ENCODE assay signal across 18 cellular contexts in the genomic region with DNA sequence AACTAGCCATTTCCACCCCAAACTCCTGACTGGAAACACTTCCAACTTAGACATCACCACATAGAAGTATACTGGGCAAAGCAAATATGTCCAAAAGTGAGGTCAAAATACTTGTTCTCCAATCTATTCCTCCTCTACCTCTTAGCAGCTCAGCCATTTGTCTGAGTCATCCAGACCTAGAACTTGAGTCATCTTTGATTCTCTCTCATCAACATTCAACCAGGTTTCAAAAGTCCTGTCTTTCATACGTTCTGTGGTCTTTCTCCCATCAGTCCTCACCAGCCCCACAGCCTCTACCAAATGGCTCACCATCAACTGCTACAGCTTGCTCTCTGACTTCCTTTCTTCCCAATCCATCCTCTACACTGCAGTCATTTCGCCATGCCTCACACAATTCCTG. TPM values are rescaled to one million over a fixed set of nuclear protein-coding genes. Genes with fewer than 3 reads are reported as not detected.
DNase-seq lines count a peak whose midpoint lies in the region; ATAC-seq and TF ChIP-seq lines count a peak whose summit lies in the region.
"Had no signal": no experiment of that assay in that cellular context is flagged by ENCODE, and none has a peak within 500 bp of the region (broad histone marks: within the 10 kb centered on the region; RNA-seq: fewer than 3 reads in every experiment).

No MANE protein-coding gene starts in this region.

- intact Hi-C loops in mammary epithelial cell (cut with micrococcal nuclease) (no loop called here), posterior cingulate gyrus (cut with DNase I) (no loop called here)

- H3K27me3 Mint-ChIP-seq in activated CD8-positive, alpha-beta memory T cell treated with anti-CD3 and anti-CD28 coated beads, Interleukin-2, amount 10 ng/mL, durations not matched to agents 7 days and 5 days: no peaks in the 10 kb centered on the region
- H3K27me3 Mint-ChIP-seq: activated CD4-positive, alpha-beta T cell treated with anti-CD3 and anti-CD28 coated beads, Interleukin-2, amount 10 ng/mL, durations not matched to agents 24 days and 14 days had no signal

- in situ Hi-C loops in mammary epithelial cell (cut with MboI; ENCODE audit: low sequenced_read_pairs in 2 of 2): no loop called here

- H3K4me1 ChIP-seq in mammary epithelial cell (ENCODE audit: insufficient read depth, low read length): peaks cover 10% of the 10 kb centered on the region
- H3K4me1 ChIP-seq: HAP-1, SJSA1 had no signal

- peaks cover 63% of the 10 kb centered on the region for H3K36me3 Mint-ChIP-seq in activated CD8-positive, alpha-beta memory T cell treated with anti-CD3 and anti-CD28 coated beads, Interleukin-2, amount 10 ng/mL, durations not matched to agents 7 days and 5 days

- BruUV-seq in mammary epithelial cell (replicated peaks; lab: Mats Ljungman, UMichigan): no TSS peak

- no peak for ATAC-seq in activated CD8-positive, alpha-beta memory T cell treated with anti-CD3 and anti-CD28 coated beads, Interleukin-2, amount 10 ng/mL, durations not matched to agents 7 days and 5 days
- ATAC-seq in GM19035 (IDR thresholded peaks at IDR 0.05; ENCODE audit: unreplicated experiment) (no peak), HG03095 (IDR thresholded peaks at IDR 0.05; ENCODE audit: unreplicated experiment) (no peak)
- ATAC-seq: left lung had no signal

- TF ChIP-seq CTCF in NB4 (IDR thresholded peaks at IDR 0.05; ENCODE audit: low read depth, low read length): no peak
- TF ChIP-seq CTCF in mammary epithelial cell (conservative IDR thresholded peaks at IDR 0.05 in 1 of 2, IDR thresholded peaks at IDR 0.05 in 1 of 2; ENCODE audit: extremely low read depth in 1 of 2, insufficient read depth in 1 of 2, low read depth in 1 of 2, low read length in 2 of 2): no peak

- H3K9me3 ChIP-seq in mammary epithelial cell (replicated peaks; ENCODE audit: insufficient read depth, low read length): peaks cover 4% of the 10 kb centered on the region
- H3K9me3 ChIP-seq: vagina had no signal

- dilution Hi-C loops in mammary epithelial cell (cut with HindIII; ENCODE audit: low sequenced_read_pairs): no loop called here

- H2AFZ ChIP-seq in mammary epithelial cell (ENCODE audit: low read depth, low read length): no peak overlapping the region

- no peak for TF ChIP-seq POLR2A in NB4 (IDR thresholded peaks at IDR 0.05; ENCODE audit: extremely low read depth, insufficient read length)

- peak overlapping the region; percentile 15 for H3K27ac Mint-ChIP-seq in activated CD8-positive, alpha-beta memory T cell treated with anti-CD3 and anti-CD28 coated beads, Interleukin-2, amount 10 ng/mL, durations not matched to agents 7 days and 5 days

- no peaks in the 10 kb centered on the region for H3K27me3 ChIP-seq in mammary epithelial cell (ENCODE audit: insufficient read depth, low read length)
- H3K27me3 ChIP-seq: left lung, sigmoid colon, SJSA1, vagina had no signal

- CTCF ChIA-PET in activated CD8-positive, alpha-beta memory T cell treated with anti-CD3 and anti-CD28 coated beads, Interleukin-2, amount 10 ng/mL, durations not matched to agents 7 days and 5 days (lab: Charles Lee): no interaction called here
- CTCF ChIA-PET in mammary epithelial cell (lab: Charles Lee; ENCODE audit: low non-redundant PET): no interaction called here

- peaks cover 11% of the 10 kb centered on the region for H3K9me3 Mint-ChIP-seq in activated CD8-positive, alpha-beta memory T cell treated with anti-CD3 and anti-CD28 coated beads, Interleukin-2, amount 10 ng/mL, durations not matched to agents 7 days and 5 days (ENCODE audit: low read depth)

- H3K4me3 Mint-ChIP-seq in activated CD8-positive, alpha-beta memory T cell treated with anti-CD3 and anti-CD28 coated beads, Interleukin-2, amount 10 ng/mL, durations not matched to agents 7 days and 5 days: no peak overlapping the region
- H3K4me3 Mint-ChIP-seq: activated CD4-positive, alpha-beta T cell treated with anti-CD3 and anti-CD28 coated beads, Interleukin-2, amount 10 ng/mL, durations not matched to agents 24 days and 14 days had no signal

- no peak overlapping the region for H3K27ac ChIP-seq in mammary epithelial cell (ENCODE audit: insufficient read depth, low read depth, low read length)
- H3K27ac ChIP-seq: left lung, SJSA1, vagina had no signal

- no peak overlapping the region for H3K4me2 ChIP-seq in mammary epithelial cell (ENCODE audit: insufficient read depth, low read depth, low read length)

- H3K4me3 ChIP-seq in NB4 (ENCODE audit: low read depth, low read length) (no peak overlapping the region), mammary epithelial cell (replicated peaks in 1 of 3; ENCODE audit: insufficient read depth in 1 of 3, low read depth in 2 of 3, low read length in 3 of 3) (no peak overlapping the region)
- H3K4me3 ChIP-seq: HAP-1, left lung, sigmoid colon, SJSA1, vagina had no signal

- no peaks in the 10 kb centered on the region for H4K20me1 ChIP-seq in mammary epithelial cell (ENCODE audit: insufficient read depth, low read length)

- 65% methylated on average over 2 of the region's 2 CpGs for WGBS in mammary epithelial cell (ENCODE audit: low coverage, missing lambda C conversion rate)

- no peak for DNase-seq in activated CD8-positive, alpha-beta memory T cell treated with anti-CD3 and anti-CD28 coated beads, Interleukin-2, amount 10 ng/mL, durations not matched to agents 7 days and 5 days
- DNase-seq in activated CD8-positive, alpha-beta memory T cell treated with anti-CD3 and anti-CD28 coated beads for 24 hours: no peak
- DNase-seq in NB4 (ENCODE audit: low read depth) (peak; percentile 20), mammary epithelial cell (peak; percentile 66), renal cortical epithelial cell (ENCODE audit: low read depth) (peak; percentile 22), posterior cingulate gyrus (no peak)
- DNase-seq: activated CD4-positive, alpha-beta T cell treated with anti-CD3 and anti-CD28 coated beads, Interleukin-2, amount 10 ng/mL, durations not matched to agents 24 days and 14 days; amygdala; DMS53; left lung; NCI-H1694 treated with DMSO at 0.1 percent for 48 hours; sigmoid colon; T-helper 9 cell had no signal

- peaks cover 3% of the 10 kb centered on the region for H3K36me3 ChIP-seq in mammary epithelial cell (ENCODE audit: insufficient read depth, low read length)
- H3K36me3 ChIP-seq: vagina had no signal

- peaks cover 98% of the 10 kb centered on the region for H3K79me2 ChIP-seq in mammary epithelial cell (ENCODE audit: insufficient read depth, low read length)

- H3K4me1 Mint-ChIP-seq in activated CD8-positive, alpha-beta memory T cell treated with anti-CD3 and anti-CD28 coated beads, Interleukin-2, amount 10 ng/mL, durations not matched to agents 7 days and 5 days: peaks cover 44% of the 10 kb centered on the region

- no peak overlapping the region for H3K9ac ChIP-seq in mammary epithelial cell (ENCODE audit: insufficient read depth, low read length)

RNA-seq across cellular contexts. Expression of gene ANKFY1, which starts 6.8 kb away (rescaled TPM):
- total RNA-seq in activated CD8-positive, alpha-beta memory T cell treated with anti-CD3 and anti-CD28 coated beads, Interleukin-2, amount 10 ng/mL, durations not matched to agents 7 days and 5 days: 100 to 1,000 TPM in 1 of 2 experiments, 10 to 100 TPM in 1; 63.8 to 103 TPM
- total RNA-seq in mammary epithelial cell (10 to 100 TPM; 45.4 to 46.2 TPM), renal cortical epithelial cell (24.3 and 95.7 TPM in 2 replicates)
- polyA plus RNA-seq in mammary epithelial cell: 21.9 TPM
- polyA minus RNA-seq in mammary epithelial cell: 77.8 TPM

Comparison
In these comparisons a context has a peak if more than half of its experiments do, and no peak if none do; other contexts are left out.
1. DNase-seq: peak in NB4 (single experiment), mammary epithelial cell (single experiment) and renal cortical epithelial cell (single experiment); none in activated CD8-positive, alpha-beta memory T cell treated with anti-CD3 and anti-CD28 coated beads, Interleukin-2, amount 10 ng/mL, durations not matched to agents 7 days and 5 days (single experiment), activated CD8-positive, alpha-beta memory T cell treated with anti-CD3 and anti-CD28 coated beads for 24 hours (single experiment) and posterior cingulate gyrus (0 of 10).